In the genomic region with DNA sequence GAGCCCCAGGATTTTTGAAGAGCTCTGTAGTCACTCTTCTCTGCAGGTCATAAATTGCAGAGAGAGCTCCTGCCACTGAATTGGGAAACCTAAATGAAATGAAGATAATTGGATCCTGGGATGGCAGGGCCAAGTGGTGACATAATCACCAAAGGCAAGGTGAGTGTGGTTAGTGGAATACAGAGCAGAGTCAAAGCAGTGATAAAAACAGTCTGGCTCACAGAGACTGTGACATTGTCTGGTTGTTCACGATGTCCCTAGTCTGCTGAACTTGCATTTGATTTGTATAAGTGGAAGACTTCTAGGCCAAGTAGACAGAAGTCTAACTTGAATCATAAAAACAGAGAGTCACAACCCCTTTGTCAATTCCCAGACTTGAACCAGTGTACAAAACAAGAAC, we compare ENCODE assay signal across 1 cellular context.
TF ChIP-seq lines count a peak whose summit lies in the region.

No MANE protein-coding gene starts in this region.

TF ChIP-seq in H1, 55 proteins besides CTCF, POLR2A, EP300 and RAD21 (continued from another document):
- TF ChIP-seq, protein P1, sequence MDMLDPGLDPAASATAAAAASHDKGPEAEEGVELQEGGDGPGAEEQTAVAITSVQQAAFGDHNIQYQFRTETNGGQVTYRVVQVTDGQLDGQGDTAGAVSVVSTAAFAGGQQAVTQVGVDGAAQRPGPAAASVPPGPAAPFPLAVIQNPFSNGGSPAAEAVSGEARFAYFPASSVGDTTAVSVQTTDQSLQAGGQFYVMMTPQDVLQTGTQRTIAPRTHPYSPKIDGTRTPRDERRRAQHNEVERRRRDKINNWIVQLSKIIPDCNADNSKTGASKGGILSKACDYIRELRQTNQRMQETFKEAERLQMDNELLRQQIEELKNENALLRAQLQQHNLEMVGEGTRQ (IDR thresholded peaks at IDR 0.05; ENCODE audit: low read length) = no peak
- no peak for TF ChIP-seq SUZ12 (IDR thresholded peaks at IDR 0.05; ENCODE audit: low read length)
- TF ChIP-seq RBBP5 (IDR thresholded peaks at IDR 0.05; ENCODE audit: borderline replicate concordance, low read depth, low read length) = no peak
- no peak for TF ChIP-seq CTBP2 (IDR thresholded peaks at IDR 0.05; ENCODE audit: borderline replicate concordance, insufficient read depth, insufficient read length, low read length)
- TF ChIP-seq MAFK (IDR thresholded peaks at IDR 0.05; ENCODE audit: low read depth, low read length) = no peak
- no peak for TF ChIP-seq TEAD4 (IDR thresholded peaks at IDR 0.05; ENCODE audit: low read depth, low read length)
- TF ChIP-seq HDAC6 (IDR thresholded peaks at IDR 0.05; ENCODE audit: low read depth, low read length) = no peak
- no peak for TF ChIP-seq SRF (IDR thresholded peaks at IDR 0.05; ENCODE audit: low read depth, low read length)
- no peak for TF ChIP-seq KDM5A (IDR thresholded peaks at IDR 0.05; ENCODE audit: low read length)
- TF ChIP-seq PHF8 (conservative IDR thresholded peaks at IDR 0.05; ENCODE audit: low read depth, low read length) = no peak
- no peak for TF ChIP-seq SIN3A (conservative IDR thresholded peaks at IDR 0.05 in 1 of 2, IDR thresholded peaks at IDR 0.05 in 1 of 2; ENCODE audit: low read depth in 1 of 2, low read length in 2 of 2)
- no peak for TF ChIP-seq ZNF274 (IDR thresholded peaks at IDR 0.05; ENCODE audit: borderline replicate concordance, extremely low read depth, low read length)
- no peak for TF ChIP-seq CREB1 (IDR thresholded peaks at IDR 0.05)
- TF ChIP-seq SP2 (IDR thresholded peaks at IDR 0.05; ENCODE audit: low read length) = no peak
- TF ChIP-seq CHD1 (IDR thresholded peaks at IDR 0.05; ENCODE audit: low read depth, low read length) = no peak
